In genomic region chr18:25237571-25238267, GRCh38 we compare ENCODE assay signal across 27 cellular contexts.
"Had no signal": no experiment of that assay in that cellular context is flagged by ENCODE, and none has a peak within 500 bp of the region (broad histone marks: within the 10 kb centered on the region; RNA-seq: fewer than 3 reads in every experiment).

No MANE protein-coding gene starts in this region.

- ATAC-seq: effector memory CD8-positive, alpha-beta T cell; foreskin keratinocyte; left lobe of liver; pancreas; SK-N-SH treated with all-trans-retinoic acid at 6 μM for 48 hours; T-helper 17 cell had no signal

- H3K4me1 Mint-ChIP-seq: activated CD4-positive, alpha-beta T cell treated with anti-CD3 and anti-CD28 coated beads, Interleukin-2, amount 10 ng/mL, durations not matched to agents 24 days and 14 days; naive B cell; T-helper 17 cell had no signal

- H3K36me3 ChIP-seq: pancreas, prostate gland, thoracic aorta, WERI-Rb-1 had no signal

- H3K9me3 ChIP-seq: pancreas, prostate gland, thoracic aorta had no signal

- H3K27me3 ChIP-seq: foreskin keratinocyte had no signal

- H3K4me1 ChIP-seq: foreskin keratinocyte, pancreas, prostate gland had no signal

- H3K27ac Mint-ChIP-seq: activated CD4-positive, alpha-beta memory T cell treated with anti-CD3 and anti-CD28 coated beads for 36 hours; activated CD4-positive, alpha-beta T cell treated with anti-CD3 and anti-CD28 coated beads, Interleukin-2, amount 10 ng/mL, durations not matched to agents 24 days and 14 days; activated T-cell treated with anti-CD3 and anti-CD28 coated beads, Interleukin-2, amount 50 U/mL, for 24 hours; effector memory CD8-positive, alpha-beta T cell; naive B cell; stimulated activated naive CD8-positive, alpha-beta T cell treated with anti-CD3 and anti-CD28 coated beads, Interleukin-15, Interleukin-2, amounts not matched to agents 100 ng/mL and 50 ng/mL, for 24 hours; T-helper 17 cell had no signal

- H3K36me3 Mint-ChIP-seq: activated CD4-positive, alpha-beta memory T cell treated with anti-CD3 and anti-CD28 coated beads for 36 hours; naive B cell had no signal

- H3K4me3 ChIP-seq: lung, pancreas, prostate gland, thoracic aorta had no signal

- H3K4me3 Mint-ChIP-seq: activated CD4-positive, alpha-beta memory T cell treated with anti-CD3 and anti-CD28 coated beads for 36 hours; activated CD4-positive, alpha-beta T cell treated with anti-CD3 and anti-CD28 coated beads, Interleukin-2, amount 10 ng/mL, durations not matched to agents 24 days and 14 days; activated T-cell treated with anti-CD3 and anti-CD28 coated beads, Interleukin-2, amount 50 U/mL, for 24 hours; effector memory CD8-positive, alpha-beta T cell; naive B cell; stimulated activated naive CD8-positive, alpha-beta T cell treated with anti-CD3 and anti-CD28 coated beads, Interleukin-15, Interleukin-2, amounts not matched to agents 100 ng/mL and 50 ng/mL, for 24 hours; T-helper 17 cell had no signal

- DNase-seq: activated CD4-positive, alpha-beta memory T cell treated with anti-CD3 and anti-CD28 coated beads for 36 hours; activated CD4-positive, alpha-beta T cell treated with anti-CD3 and anti-CD28 coated beads, Interleukin-2, amount 10 ng/mL, durations not matched to agents 24 days and 14 days; activated CD4-positive, CD25-positive, alpha-beta regulatory T cell treated with anti-CD3 and anti-CD28 coated beads, Interleukin-2, amount 50 U/mL, for 72 hours; activated CD8-positive, alpha-beta memory T cell treated with anti-CD3 and anti-CD28 coated beads, Interleukin-2, amount 50 U/mL, for 48 hours; activated gamma-delta T cell; activated naive CD4-positive, alpha-beta T cell treated with anti-CD3 and anti-CD28 coated beads, Interleukin-2, amount 50 U/mL, for 16 hours; activated T-cell treated with anti-CD3 and anti-CD28 coated beads, Interleukin-2, amount 50 U/mL, for 24 hours; amygdala; cortex of kidney; effector memory CD8-positive, alpha-beta T cell; erythroblast; foreskin keratinocyte; kidney glomerular epithelial cell; naive B cell; pancreas; stimulated activated CD4-positive, alpha-beta T cell treated with anti-CD3 and anti-CD28 coated beads, Interleukin-12 subunit alpha, Interleukin-12 subunit beta, amount 100 ng/mL, for 4 hours; stimulated activated CD4-positive, alpha-beta T cell treated with anti-CD3 and anti-CD28 coated beads, Interleukin-4, amount 100 ng/mL, for 1 hour; T-helper 17 cell; T1000; trophoblast cell; WERI-Rb-1 had no signal

- H3K9me3 Mint-ChIP-seq: activated CD4-positive, alpha-beta memory T cell treated with anti-CD3 and anti-CD28 coated beads for 36 hours; activated CD4-positive, alpha-beta T cell treated with anti-CD3 and anti-CD28 coated beads, Interleukin-2, amount 10 ng/mL, durations not matched to agents 24 days and 14 days; activated T-cell treated with anti-CD3 and anti-CD28 coated beads, Interleukin-2, amount 50 U/mL, for 24 hours; effector memory CD8-positive, alpha-beta T cell; naive B cell; stimulated activated naive CD8-positive, alpha-beta T cell treated with anti-CD3 and anti-CD28 coated beads, Interleukin-15, Interleukin-2, amounts not matched to agents 100 ng/mL and 50 ng/mL, for 24 hours had no signal

- H3K27me3 Mint-ChIP-seq: activated CD4-positive, alpha-beta memory T cell treated with anti-CD3 and anti-CD28 coated beads for 36 hours; activated CD4-positive, alpha-beta T cell treated with anti-CD3 and anti-CD28 coated beads, Interleukin-2, amount 10 ng/mL, durations not matched to agents 24 days and 14 days; activated T-cell treated with anti-CD3 and anti-CD28 coated beads, Interleukin-2, amount 50 U/mL, for 24 hours; effector memory CD8-positive, alpha-beta T cell; naive B cell; stimulated activated naive CD8-positive, alpha-beta T cell treated with anti-CD3 and anti-CD28 coated beads, Interleukin-15, Interleukin-2, amounts not matched to agents 100 ng/mL and 50 ng/mL, for 24 hours; T-helper 17 cell had no signal

- H3K27ac ChIP-seq: foreskin keratinocyte, pancreas, prostate gland, thoracic aorta, WERI-Rb-1 had no signal
